In the genomic region with DNA sequence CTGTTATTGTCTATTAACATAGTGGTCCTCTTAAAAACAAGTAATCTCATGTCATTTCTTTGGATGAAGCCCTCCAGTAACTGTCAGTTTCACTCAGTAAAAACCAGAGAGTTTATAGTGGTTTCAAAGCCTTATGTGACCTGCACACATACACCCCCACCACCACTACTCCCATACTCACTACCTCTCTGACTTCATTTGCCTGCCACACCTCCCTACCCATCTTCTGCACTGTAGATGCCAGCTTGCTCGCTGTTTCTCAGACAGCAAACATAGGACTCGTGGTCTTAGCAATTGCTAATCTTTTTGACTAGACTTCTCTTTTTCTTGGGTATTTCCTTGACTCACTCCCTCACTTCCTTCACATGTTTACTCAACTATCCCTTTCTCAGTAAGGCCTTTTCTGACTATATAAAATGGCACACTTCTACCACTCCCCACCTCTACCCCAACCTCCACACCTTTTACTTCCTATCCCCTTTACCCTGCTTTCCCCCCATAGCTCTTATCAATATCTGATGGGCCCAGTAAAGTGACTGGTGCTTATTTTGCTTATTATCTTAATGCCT, we compare ENCODE assay signal across 12 cellular contexts. TPM values are rescaled to one million over a fixed set of nuclear protein-coding genes. Genes with fewer than 3 reads are reported as not detected.
DNase-seq lines count a peak whose midpoint lies in the region; ATAC-seq, FAIRE-seq and TF ChIP-seq lines count a peak whose summit lies in the region.
"Had no signal": no experiment of that assay in that cellular context is flagged by ENCODE, and none has a peak within 500 bp of the region (broad histone marks: within the 10 kb centered on the region; RNA-seq: fewer than 3 reads in every experiment).

No MANE protein-coding gene starts in this region.

- no peaks in the 10 kb centered on the region for H3K9me3 Mint-ChIP-seq in neural progenitor cell
- H3K9me3 Mint-ChIP-seq: neural crest cell had no signal

- H3F3A ChIP-seq in neural progenitor cell (ENCODE audit: low read depth): no peaks in the 10 kb centered on the region

- no peak overlapping the region for H3K9ac ChIP-seq in neural progenitor cell

- no peak overlapping the region for H3K27ac Mint-ChIP-seq in neural progenitor cell

- no peak overlapping the region for H3K4me3 ChIP-seq in neural progenitor cell
- H3K4me3 ChIP-seq: vagina had no signal

- peaks cover 4% of the 10 kb centered on the region for H4K20me1 ChIP-seq in neural progenitor cell (ENCODE audit: low read depth)

- ATAC-seq in GM19023 (IDR thresholded peaks at IDR 0.05; ENCODE audit: unreplicated experiment) (peak; percentile 96), HG03045 (IDR thresholded peaks at IDR 0.05; ENCODE audit: unreplicated experiment) (peak; percentile 81), GM21737 (IDR thresholded peaks at IDR 0.05; ENCODE audit: unreplicated experiment) (no peak)
- ATAC-seq: esophagus mucosa had no signal

- H2AFZ ChIP-seq in neural progenitor cell (replicated peaks): no peak overlapping the region

- peaks cover 35% of the 10 kb centered on the region for H3K36me3 Mint-ChIP-seq in neural progenitor cell

- no peak for TF ChIP-seq CTCF in neural progenitor cell (IDR thresholded peaks at IDR 0.05)

- no peak overlapping the region for H3K27ac ChIP-seq in neural progenitor cell
- H3K27ac ChIP-seq: vagina, VCaP had no signal

- H3K27me3 ChIP-seq in neural progenitor cell: no peaks in the 10 kb centered on the region
- H3K27me3 ChIP-seq: vagina had no signal

- no peak for TF ChIP-seq POLR2A in GM12891 (IDR thresholded peaks at IDR 0.05; ENCODE audit: low read depth, low read length)

- H3K4me2 ChIP-seq in neural progenitor cell: no peak overlapping the region

- H3K4me3 Mint-ChIP-seq in neural progenitor cell: no peak overlapping the region
- H3K4me3 Mint-ChIP-seq: neural crest cell had no signal

- peaks cover 34% of the 10 kb centered on the region for H3K36me3 ChIP-seq in neural progenitor cell

- no peaks in the 10 kb centered on the region for H3K79me2 ChIP-seq in neural progenitor cell (ENCODE audit: low read depth)

- H3K27me3 Mint-ChIP-seq in neural progenitor cell (ENCODE audit: insufficient read depth, low read depth): no peaks in the 10 kb centered on the region

- DNase-seq in GM12891 (ENCODE audit: insufficient read length, low spot score) (no peak), NCI-H187 (lab: John Stamatoyannopoulos, UW) (no peak), neural progenitor cell (ENCODE audit: low spot score) (no peak)
- DNase-seq in activated T-cell treated with anti-CD3 and anti-CD28 coated beads, Interleukin-2, amount 50 U/mL, for 48 hours: peak; percentile 59 to 65
- DNase-seq in stimulated activated naive CD4-positive, alpha-beta T cell (lab: John Stamatoyannopoulos, UW): no peak

- no peaks in the 10 kb centered on the region for H3K9me3 ChIP-seq in neural progenitor cell (ENCODE audit: low read depth)
- H3K9me3 ChIP-seq: vagina had no signal

- H3K4me1 ChIP-seq in neural progenitor cell: no peaks in the 10 kb centered on the region
- H3K4me1 ChIP-seq: vagina had no signal

- FAIRE-seq in GM12891 (lab: Jason Lieb, UNC): no peak

- no peaks in the 10 kb centered on the region for H3K4me1 Mint-ChIP-seq in neural progenitor cell
- H3K4me1 Mint-ChIP-seq: neural crest cell had no signal

TF ChIP-seq in GM12891, 5 proteins besides CTCF, POLR2A, EP300 and RAD21:
- no peak for TF ChIP-seq TAF1 (IDR thresholded peaks at IDR 0.05; ENCODE audit: low read depth, low read length)
- TF ChIP-seq POU2F2 (IDR thresholded peaks at IDR 0.05; ENCODE audit: low read depth, low read length): no peak
- no peak for TF ChIP-seq POLR2AphosphoS5 (IDR thresholded peaks at IDR 0.05; ENCODE audit: low read depth, low read length)
- TF ChIP-seq PAX5 (IDR thresholded peaks at IDR 0.05; ENCODE audit: insufficient read depth, low read length, severe bottlenecking): no peak
- TF ChIP-seq SPI1 (IDR thresholded peaks at IDR 0.05; ENCODE audit: low read depth, low read length): peak; percentile 49
TF ChIP-seq in GM12891: peak in this region for 1.

RNA-seq across cellular contexts. Expression of a gene that starts 27.8 kb away (rescaled TPM):
- polyA plus RNA-seq in GM12891 (2012; ENCODE audit: low read depth, missing spikeins): 7.2 TPM
- total RNA-seq in neural progenitor cell (ENCODE audit: low replicate concordance): 42.5 and 89.2 TPM in 2 replicates

RNA-seq across cellular contexts. Expression of a gene that starts 52.0 kb away (rescaled TPM):
- 108 TPM for polyA plus RNA-seq in GM12891 (2012; ENCODE audit: low read depth, missing spikeins)
- 180 and 316 TPM in 2 replicates for total RNA-seq in neural progenitor cell (ENCODE audit: low replicate concordance)

RNA-seq across cellular contexts. Expression of a gene that starts 52.2 kb away (rescaled TPM):
- polyA plus RNA-seq in GM12891 (2012; ENCODE audit: low read depth, missing spikeins): 14.0 TPM
- 29.7 and 44.3 TPM in 2 replicates for total RNA-seq in neural progenitor cell (ENCODE audit: low replicate concordance)

Comparison
In these comparisons a context has a peak if more than half of its experiments do, and no peak if none do; other contexts are left out.
1. DNase-seq: peak in activated T-cell treated with anti-CD3 and anti-CD28 coated beads, Interleukin-2, amount 50 U/mL, for 48 hours (2 of 2); none in GM12891 (single experiment), stimulated activated naive CD4-positive, alpha-beta T cell (0 of 6), NCI-H187 (0 of 2) and neural progenitor cell (single experiment).